In the genomic region with DNA sequence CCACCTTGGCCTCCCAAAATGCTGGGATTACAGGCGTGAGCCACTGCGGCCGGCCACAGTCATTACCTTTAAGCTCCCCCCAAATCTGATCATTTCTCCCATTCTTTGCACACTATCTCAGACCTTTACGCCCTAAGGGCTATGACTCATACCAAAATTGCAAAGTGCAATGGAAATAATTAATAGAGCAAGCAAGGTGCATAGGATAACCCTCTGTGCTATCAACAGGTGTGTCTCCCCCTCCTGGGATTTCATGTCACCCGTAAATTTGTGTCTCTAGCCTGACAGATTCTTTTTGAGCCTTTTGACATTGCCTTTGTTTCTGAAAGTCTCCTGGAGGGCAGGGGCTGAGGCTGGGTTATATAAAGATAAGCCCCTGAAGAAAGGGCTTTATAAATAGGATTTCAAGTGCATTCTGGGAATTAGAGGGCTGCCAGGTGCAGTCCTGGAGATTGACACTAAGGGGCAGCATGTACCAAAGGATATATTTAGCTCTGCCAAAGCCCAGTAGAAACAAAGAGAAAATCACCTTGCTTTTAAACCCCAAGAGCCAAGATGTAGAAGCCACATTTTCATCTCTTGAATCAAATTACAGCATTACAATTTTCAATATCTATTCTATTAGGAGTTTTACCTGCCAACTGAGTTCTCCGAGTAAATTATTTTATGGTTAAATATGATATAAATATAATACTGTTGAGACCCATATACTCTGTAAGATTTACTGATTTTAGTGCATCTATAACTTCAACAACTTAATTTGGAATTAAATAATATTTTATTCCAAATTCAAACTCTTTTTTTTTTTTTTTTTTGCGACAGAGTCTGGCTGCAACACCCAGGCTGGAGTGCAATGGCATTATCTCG, we compare ENCODE assay signal across 8 cellular contexts. TPM values are rescaled to one million over a fixed set of nuclear protein-coding genes. Genes with fewer than 3 reads are reported as not detected.
DNase-seq lines count a peak whose midpoint lies in the region; ATAC-seq and TF ChIP-seq lines count a peak whose summit lies in the region.

No MANE protein-coding gene starts in this region.

- H3K4me3 ChIP-seq in choroid plexus epithelial cell (ENCODE audit: low read depth, low read length): no peak overlapping the region
- no peak overlapping the region for H3K4me3 ChIP-seq in lower leg skin (ENCODE audit: low read depth, poor library complexity, severe bottlenecking)

- DNase-seq in DMS153 (lab: John Stamatoyannopoulos, UW): peak; percentile 17
- peak; percentile 67 for DNase-seq in NCI-H460 (ENCODE audit: extremely low read depth, low read depth)
- peak; percentile 37 for DNase-seq in activated CD4-positive, alpha-beta T cell treated with anti-CD3 and anti-CD28 coated beads for 1 hour
- DNase-seq in choroid plexus epithelial cell (ENCODE audit: low read depth): peak; percentile 87
- DNase-seq in lower leg skin (ENCODE audit: low spot score in 2 of 2): peak; percentile 35 to 85
- DNase-seq in stimulated activated CD4-positive, alpha-beta T cell treated with anti-CD3 and anti-CD28 coated beads, TNF-alpha, amount 100 ng/mL, for 48 hours (ENCODE audit: low read depth in 3 of 3): peak; percentile 11 to 55 (median 48)

- 62 to 66% methylated on average over 8 of the region's 8 CpGs for WGBS in lower leg skin, 2 donors

- ATAC-seq in HG02938 (IDR thresholded peaks at IDR 0.05; ENCODE audit: unreplicated experiment) (peak; percentile 68), HG03135 (IDR thresholded peaks at IDR 0.05; ENCODE audit: unreplicated experiment) (no peak)

- intact Hi-C loops in lower leg skin (cut with DNase I; ENCODE audit: low total_unique reads): no loop called here

- TF ChIP-seq POLR2A in lower leg skin (IDR thresholded peaks at IDR 0.05): no peak

- TF ChIP-seq CTCF in choroid plexus epithelial cell (conservative IDR thresholded peaks at IDR 0.05; ENCODE audit: low read depth, low read length) (peak; percentile 91), lower leg skin (IDR thresholded peaks at IDR 0.05) (no peak)

RNA-seq across cellular contexts. Expression of gene S100Z, which starts 18.2 kb away (rescaled TPM):
- not detected in 2 replicates for total RNA-seq in NCI-H460 (2014; rRNA removed; shearing (Covaris generic))
- polyA plus RNA-seq in NCI-H460 (2014; cell fraction: nucleus; rRNA removed): not detected in 2 replicates
- total RNA-seq in lower leg skin: not detected

RNA-seq across cellular contexts. Expression of gene F2RL1, which starts 49.2 kb away (rescaled TPM):
- total RNA-seq in NCI-H460 (2014; rRNA removed; shearing (Covaris generic)): 2.1 and 3.0 TPM in 2 replicates
- polyA plus RNA-seq in NCI-H460 (2014; cell fraction: nucleus; rRNA removed): 0.43 and 3.6 TPM in 2 replicates
- total RNA-seq in lower leg skin: 10 to 100 TPM; 58.1 to 87.1 (median 66.3) TPM

Comparison
In these comparisons a context has a peak if more than half of its experiments do, and no peak if none do; other contexts are left out.
1. DNase-seq: peak in every context shown above with its lines; median percentile 87 in choroid plexus epithelial cell; 67 in NCI-H460; 60 in lower leg skin; 48 in stimulated activated CD4-positive, alpha-beta T cell treated with anti-CD3 and anti-CD28 coated beads, TNF-alpha, amount 100 ng/mL, for 48 hours; 37 in activated CD4-positive, alpha-beta T cell treated with anti-CD3 and anti-CD28 coated beads for 1 hour; 17 in DMS153.
2. RNA of gene F2RL1, which starts 49.2 kb away (total RNA-seq): 58.1 to 87.1 TPM in lower leg skin; 2.1 to 3.0 TPM in NCI-H460; every median in the first group is over 10 times any median in the second.